ENCODE assay signal across 1 cellular context in the genomic region with DNA sequence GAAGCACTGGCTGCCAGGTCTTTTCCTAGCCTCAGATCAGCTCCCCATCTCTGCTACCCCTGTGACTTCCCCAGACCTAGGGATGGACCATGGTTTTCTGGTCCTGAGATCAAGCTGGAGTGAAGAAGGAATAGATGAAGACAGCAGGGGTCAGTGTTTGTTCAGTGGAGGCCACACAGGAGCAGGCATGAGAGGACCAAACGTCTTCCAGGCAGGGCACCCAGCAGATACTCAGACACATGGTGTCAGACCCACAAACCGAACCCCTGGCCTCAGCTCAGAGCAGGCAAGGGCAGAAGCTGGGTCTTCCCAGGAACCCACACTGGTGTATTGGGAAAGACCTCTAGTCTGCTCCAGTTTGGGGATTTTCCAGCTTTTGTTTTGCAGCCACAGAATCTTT.
TF ChIP-seq lines count a peak whose summit lies in the region.

No MANE protein-coding gene starts in this region.

TF ChIP-seq in K562, 482 proteins besides CTCF, POLR2A, EP300 and RAD21 (continued from another document):
- TF ChIP-seq, protein P1, sequence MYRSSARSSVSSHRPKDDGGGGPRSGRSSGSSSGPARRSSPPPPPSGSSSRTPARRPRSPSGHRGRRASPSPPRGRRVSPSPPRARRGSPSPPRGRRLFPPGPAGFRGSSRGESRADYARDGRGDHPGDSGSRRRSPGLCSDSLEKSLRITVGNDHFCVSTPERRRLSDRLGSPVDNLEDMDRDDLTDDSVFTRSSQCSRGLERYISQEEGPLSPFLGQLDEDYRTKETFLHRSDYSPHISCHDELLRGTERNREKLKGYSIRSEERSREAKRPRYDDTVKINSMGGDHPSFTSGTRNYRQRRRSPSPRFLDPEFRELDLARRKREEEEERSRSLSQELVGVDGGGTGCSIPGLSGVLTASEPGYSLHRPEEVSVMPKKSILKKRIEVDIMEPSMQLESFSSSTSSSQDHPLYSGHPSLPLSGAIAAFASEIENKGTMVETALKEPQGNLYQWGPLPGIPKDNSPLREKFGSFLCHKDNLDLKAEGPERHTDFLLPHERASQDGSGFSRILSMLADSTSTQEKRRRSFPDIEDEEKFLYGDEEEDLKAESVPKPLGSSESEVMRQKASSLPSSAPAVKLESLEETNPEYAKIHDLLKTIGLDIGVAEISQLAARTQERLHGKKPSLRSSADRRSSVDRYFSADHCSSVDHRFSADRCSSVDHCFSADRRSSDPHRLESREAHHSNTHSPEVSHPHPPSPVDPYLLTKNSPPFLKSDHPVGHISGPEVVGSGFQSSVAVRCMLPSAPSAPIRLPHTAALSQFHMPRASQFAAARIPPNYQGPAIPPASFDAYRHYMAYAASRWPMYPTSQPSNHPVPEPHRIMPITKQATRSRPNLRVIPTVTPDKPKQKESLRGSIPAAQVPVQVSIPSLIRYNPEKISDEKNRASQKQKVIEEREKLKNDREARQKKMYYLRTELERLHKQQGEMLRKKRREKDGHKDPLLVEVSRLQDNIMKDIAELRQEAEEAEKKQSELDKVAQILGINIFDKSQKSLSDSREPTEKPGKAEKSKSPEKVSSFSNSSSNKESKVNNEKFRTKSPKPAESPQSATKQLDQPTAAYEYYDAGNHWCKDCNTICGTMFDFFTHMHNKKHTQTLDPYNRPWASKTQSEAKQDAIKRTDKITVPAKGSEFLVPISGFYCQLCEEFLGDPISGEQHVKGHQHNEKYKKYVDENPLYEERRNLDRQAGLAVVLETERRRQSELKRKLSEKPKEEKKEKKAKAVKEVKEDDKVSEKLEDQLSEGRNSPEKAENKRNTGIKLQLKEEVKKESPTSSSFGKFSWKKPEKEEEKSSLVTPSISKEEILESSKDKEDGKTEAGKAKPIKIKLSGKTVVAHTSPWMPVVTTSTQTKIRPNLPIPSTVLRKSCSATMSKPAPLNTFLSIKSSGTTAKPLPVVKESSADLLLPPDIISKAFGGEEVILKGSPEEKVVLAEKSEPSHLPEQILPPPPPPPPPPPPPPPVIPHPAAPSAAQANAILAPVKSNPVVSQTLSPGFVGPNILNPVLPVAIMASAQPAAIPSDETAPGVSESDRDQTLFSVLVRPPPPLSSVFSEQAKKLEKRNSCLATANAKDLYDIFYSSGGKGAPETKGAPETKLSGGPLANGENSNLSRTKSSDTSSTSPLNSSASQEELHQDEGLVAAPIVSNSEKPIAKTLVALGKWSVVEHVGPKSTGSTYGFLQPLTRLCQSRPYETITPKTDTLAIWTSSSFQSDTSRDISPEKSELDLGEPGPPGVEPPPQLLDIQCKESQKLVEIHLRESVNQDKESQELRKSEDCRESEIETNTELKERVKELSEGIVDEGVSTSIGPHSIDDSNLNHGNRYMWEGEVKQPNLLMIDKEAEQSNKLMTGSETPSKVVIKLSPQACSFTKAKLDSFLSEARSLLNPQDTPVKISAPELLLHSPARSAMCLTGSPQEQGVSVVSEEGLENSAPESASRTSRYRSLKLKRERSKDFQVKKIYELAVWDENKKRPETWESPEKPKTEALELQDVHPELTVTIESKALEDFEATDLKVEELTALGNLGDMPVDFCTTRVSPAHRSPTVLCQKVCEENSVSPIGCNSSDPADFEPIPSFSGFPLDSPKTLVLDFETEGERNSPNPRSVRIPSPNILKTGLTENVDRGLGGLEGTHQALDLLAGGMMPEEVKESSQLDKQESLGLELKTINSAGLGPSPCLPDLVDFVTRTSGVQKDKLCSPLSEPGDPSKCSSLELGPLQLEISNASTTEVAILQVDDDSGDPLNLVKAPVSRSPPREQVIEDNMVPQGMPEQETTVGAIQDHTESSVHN (IDR thresholded peaks at IDR 0.05; ENCODE audit: borderline replicate concordance in 1 of 2, low read depth in 1 of 2), result no peak
- TF ChIP-seq ZNF717 (CRISPR knock-in tag; IDR thresholded peaks at IDR 0.05), result no peak
- TF ChIP-seq CCAR2 (IDR thresholded peaks at IDR 0.05; ENCODE audit: low read depth, low read length), result no peak
- TF ChIP-seq, protein P2, sequence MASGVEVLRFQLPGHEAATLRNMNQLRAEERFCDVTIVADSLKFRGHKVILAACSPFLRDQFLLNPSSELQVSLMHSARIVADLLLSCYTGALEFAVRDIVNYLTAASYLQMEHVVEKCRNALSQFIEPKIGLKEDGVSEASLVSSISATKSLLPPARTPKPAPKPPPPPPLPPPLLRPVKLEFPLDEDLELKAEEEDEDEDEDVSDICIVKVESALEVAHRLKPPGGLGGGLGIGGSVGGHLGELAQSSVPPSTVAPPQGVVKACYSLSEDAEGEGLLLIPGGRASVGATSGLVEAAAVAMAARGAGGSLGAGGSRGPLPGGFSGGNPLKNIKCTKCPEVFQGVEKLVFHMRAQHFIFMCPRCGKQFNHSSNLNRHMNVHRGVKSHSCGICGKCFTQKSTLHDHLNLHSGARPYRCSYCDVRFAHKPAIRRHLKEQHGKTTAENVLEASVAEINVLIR (CRISPR knock-in tag; IDR thresholded peaks at IDR 0.05), result no peak
- TF ChIP-seq, protein P3, sequence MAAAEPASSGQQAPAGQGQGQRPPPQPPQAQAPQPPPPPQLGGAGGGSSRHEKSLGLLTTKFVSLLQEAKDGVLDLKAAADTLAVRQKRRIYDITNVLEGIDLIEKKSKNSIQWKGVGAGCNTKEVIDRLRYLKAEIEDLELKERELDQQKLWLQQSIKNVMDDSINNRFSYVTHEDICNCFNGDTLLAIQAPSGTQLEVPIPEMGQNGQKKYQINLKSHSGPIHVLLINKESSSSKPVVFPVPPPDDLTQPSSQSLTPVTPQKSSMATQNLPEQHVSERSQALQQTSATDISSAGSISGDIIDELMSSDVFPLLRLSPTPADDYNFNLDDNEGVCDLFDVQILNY (CRISPR knock-in tag; IDR thresholded peaks at IDR 0.05), result no peak
- TF ChIP-seq, protein P4, sequence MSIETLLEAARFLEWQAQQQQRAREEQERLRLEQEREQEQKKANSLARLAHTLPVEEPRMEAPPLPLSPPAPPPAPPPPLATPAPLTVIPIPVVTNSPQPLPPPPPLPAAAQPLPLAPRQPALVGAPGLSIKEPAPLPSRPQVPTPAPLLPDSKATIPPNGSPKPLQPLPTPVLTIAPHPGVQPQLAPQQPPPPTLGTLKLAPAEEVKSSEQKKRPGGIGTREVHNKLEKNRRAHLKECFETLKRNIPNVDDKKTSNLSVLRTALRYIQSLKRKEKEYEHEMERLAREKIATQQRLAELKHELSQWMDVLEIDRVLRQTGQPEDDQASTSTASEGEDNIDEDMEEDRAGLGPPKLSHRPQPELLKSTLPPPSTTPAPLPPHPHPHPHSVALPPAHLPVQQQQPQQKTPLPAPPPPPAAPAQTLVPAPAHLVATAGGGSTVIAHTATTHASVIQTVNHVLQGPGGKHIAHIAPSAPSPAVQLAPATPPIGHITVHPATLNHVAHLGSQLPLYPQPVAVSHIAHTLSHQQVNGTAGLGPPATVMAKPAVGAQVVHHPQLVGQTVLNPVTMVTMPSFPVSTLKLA (conservative IDR thresholded peaks at IDR 0.05), result no peak
- no peak for TF ChIP-seq ZNF354B (CRISPR knock-in tag; IDR thresholded peaks at IDR 0.05)
- no peak for TF ChIP-seq FOXJ3 (CRISPR knock-in tag; IDR thresholded peaks at IDR 0.05)
- TF ChIP-seq SMARCC2 (IDR thresholded peaks at IDR 0.05; ENCODE audit: low read depth), result no peak
- no peak for TF ChIP-seq ATF7 (IDR thresholded peaks at IDR 0.05)
- TF ChIP-seq, protein P5, sequence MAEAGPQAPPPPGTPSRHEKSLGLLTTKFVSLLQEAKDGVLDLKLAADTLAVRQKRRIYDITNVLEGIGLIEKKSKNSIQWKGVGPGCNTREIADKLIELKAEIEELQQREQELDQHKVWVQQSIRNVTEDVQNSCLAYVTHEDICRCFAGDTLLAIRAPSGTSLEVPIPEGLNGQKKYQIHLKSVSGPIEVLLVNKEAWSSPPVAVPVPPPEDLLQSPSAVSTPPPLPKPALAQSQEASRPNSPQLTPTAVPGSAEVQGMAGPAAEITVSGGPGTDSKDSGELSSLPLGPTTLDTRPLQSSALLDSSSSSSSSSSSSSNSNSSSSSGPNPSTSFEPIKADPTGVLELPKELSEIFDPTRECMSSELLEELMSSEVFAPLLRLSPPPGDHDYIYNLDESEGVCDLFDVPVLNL (CRISPR knock-in tag; IDR thresholded peaks at IDR 0.05; ENCODE audit: low read depth), result no peak
- no peak for TF ChIP-seq POLR3G (IDR thresholded peaks at IDR 0.05; ENCODE audit: extremely low read depth, insufficient read length, insufficient replicate concordance)
- TF ChIP-seq PTTG1 (tag; IDR thresholded peaks at IDR 0.05; ENCODE audit: low read depth), result no peak
- no peak for TF ChIP-seq CBFA2T2 (conservative IDR thresholded peaks at IDR 0.05)
- no peak for TF ChIP-seq FOS (IDR thresholded peaks at IDR 0.05; ENCODE audit: extremely low read depth, insufficient read length)
